In genomic region chr17:4893721-4894560, GRCh38 we compare ENCODE assay signal across 24 cellular contexts. TPM values are rescaled to one million over a fixed set of nuclear protein-coding genes. Genes with fewer than 3 reads are reported as not detected.
DNase-seq lines count a peak whose midpoint lies in the region; TF ChIP-seq lines count a peak whose summit lies in the region.
"Had no signal": no experiment of that assay in that cellular context is flagged by ENCODE, and none has a peak within 500 bp of the region (broad histone marks: within the 10 kb centered on the region; RNA-seq: fewer than 3 reads in every experiment).

No MANE protein-coding gene starts in this region.

- H3K4me1 ChIP-seq in osteoblast (ENCODE audit: insufficient read depth, low read length), result peaks cover 1% of the 10 kb centered on the region
- peaks cover 2% of the 10 kb centered on the region for H3K4me1 ChIP-seq in hepatocyte (ENCODE audit: insufficient read depth)

- H2AFZ ChIP-seq in osteoblast (ENCODE audit: low read length) (no peak overlapping the region), hepatocyte (no peak overlapping the region)

- H3K36me3 ChIP-seq in H7 (replicated peaks; ENCODE audit: control insufficient read depth, insufficient read depth, low read length) (peaks cover 28% of the 10 kb centered on the region), osteoblast (ENCODE audit: insufficient read depth, low read length) (peaks cover 50% of the 10 kb centered on the region), hepatocyte (replicated peaks; ENCODE audit: insufficient read depth, low read depth) (no peaks in the 10 kb centered on the region)

- H4K20me1 ChIP-seq in osteoblast (ENCODE audit: insufficient read depth, low read length), result peaks cover 5% of the 10 kb centered on the region
- H4K20me1 ChIP-seq in hepatocyte (ENCODE audit: insufficient read depth, poor library complexity, severe bottlenecking), result no peaks in the 10 kb centered on the region
- H4K20me1 ChIP-seq: BLaER1 had no signal

- H3K79me2 ChIP-seq in osteoblast (ENCODE audit: insufficient read depth, low read length), result no peaks in the 10 kb centered on the region
- no peaks in the 10 kb centered on the region for H3K79me2 ChIP-seq in hepatocyte

- H3K4me2 ChIP-seq in osteoblast (ENCODE audit: insufficient read depth, low read length), result no peak overlapping the region
- H3K4me2 ChIP-seq in hepatocyte, result no peak overlapping the region
- H3K4me2 ChIP-seq: BLaER1, KMS-11 had no signal

- H3K27ac ChIP-seq in osteoblast (ENCODE audit: low read depth, low read length), result no peak overlapping the region
- no peak overlapping the region for H3K27ac ChIP-seq in hepatocyte
- H3K27ac ChIP-seq: BLaER1, KMS-11, SK-N-MC had no signal

- WGBS in hepatocyte (ENCODE audit: low lambda C conversion rate, missing lambda C conversion rate), result 96% methylated on average over 31 of the region's 31 CpGs

- H3K4me3 ChIP-seq in H7 (ENCODE audit: insufficient read depth, low read depth, low read length) (no peak overlapping the region), osteoblast (ENCODE audit: insufficient read depth, low read length) (no peak overlapping the region), hepatocyte (no peak overlapping the region)
- H3K4me3 ChIP-seq: BLaER1, SK-N-MC had no signal

- peaks cover under 1% of the 10 kb centered on the region; the same call in 1 of the 2 replicates for H3K27me3 ChIP-seq in H7 (ENCODE audit: control insufficient read depth, insufficient read depth, low read length)
- H3K27me3 ChIP-seq in osteoblast (ENCODE audit: insufficient read depth, low read length), result no peaks in the 10 kb centered on the region
- no peaks in the 10 kb centered on the region for H3K27me3 ChIP-seq in hepatocyte

- H3K9me2 ChIP-seq in hepatocyte (replicated peaks; ENCODE audit: insufficient read depth), result no peaks in the 10 kb centered on the region

- DNase-seq in GM10266 (ENCODE audit: extremely low spot score) (peak; percentile 8), H7 (peak; percentile 44), epidermal melanocyte (ENCODE audit: insufficient read length, low spot score) (peak; percentile 2), osteoblast (ENCODE audit: insufficient read length, low spot score, missing footprints) (peak; percentile 58), foreskin melanocyte (no peak), hepatocyte (ENCODE audit: low spot score) (no peak), SIG-M5 (lab: John Stamatoyannopoulos, UW) (no peak)
- DNase-seq: ACHN; CD4-positive, alpha-beta T cell; COR-L47; DND-41; GOT3; IMR-90; NCI-H1092 treated with DMSO at 0.1 percent for 48 hours; NCI-H146; NCI-H2081; NCI-H2171 treated with DMSO at 0.1 percent for 48 hours; NCI-H446; NCI-H526; SHP77 had no signal

- no peaks in the 10 kb centered on the region for H3K9me3 ChIP-seq in osteoblast (ENCODE audit: low read depth, low read length)
- H3K9me3 ChIP-seq in hepatocyte (ENCODE audit: low read depth), result no peaks in the 10 kb centered on the region
- H3K9me3 ChIP-seq: BLaER1 had no signal

- TF ChIP-seq CTCF in GM10266 (IDR thresholded peaks at IDR 0.05; ENCODE audit: control insufficient read depth, insufficient read depth, low read depth, missing control alignments) (no peak), osteoblast (IDR thresholded peaks at IDR 0.05; ENCODE audit: extremely low read depth, low read depth, low read length) (no peak), hepatocyte (IDR thresholded peaks at IDR 0.05; ENCODE audit: poor library complexity) (no peak)

RNA-seq across cellular contexts. Expression of gene C17orf107, which starts 5.4 kb away (rescaled TPM):
- 7.6 and 7.8 TPM in 2 replicates for total RNA-seq in H7 (2014; rRNA removed; shearing (Covaris generic))
- total RNA-seq in osteoblast, result 4.0 and 5.3 TPM in 2 replicates
- 7.4 and 9.1 TPM in 2 replicates for total RNA-seq in hepatocyte
- 8.8 and 14.1 TPM in 2 replicates for polyA plus RNA-seq in hepatocyte

RNA-seq across cellular contexts. Expression of gene CHRNE, which starts 9.0 kb away (rescaled TPM):
- 0.67 and 0.69 TPM in 2 replicates for total RNA-seq in H7 (2014; rRNA removed; shearing (Covaris generic))
- total RNA-seq in osteoblast, result 1.4 and 1.8 TPM in 2 replicates
- total RNA-seq in hepatocyte, result 0.60 and 1.0 TPM in 2 replicates
- 0.83 and 1.2 TPM in 2 replicates for polyA plus RNA-seq in hepatocyte

RNA-seq across cellular contexts. Expression of gene GP1BA, which starts 38.1 kb away (rescaled TPM):
- not detected in 2 replicates for total RNA-seq in H7 (2014; rRNA removed; shearing (Covaris generic))
- not detected in 2 replicates for total RNA-seq in osteoblast
- not detected in 2 replicates for total RNA-seq in hepatocyte
- 0.06 TPM in 1 of 2 replicates, not detected in the other for polyA plus RNA-seq in hepatocyte
- total RNA-seq: CD4-positive, alpha-beta T cell; IMR-90; OCI-LY7 had no signal
- polyA plus RNA-seq: IMR-90 had no signal

RNA-seq across cellular contexts. Expression of gene SLC25A11, which starts 45.9 kb away (rescaled TPM):
- 143 and 169 TPM in 2 replicates for total RNA-seq in H7 (2014; rRNA removed; shearing (Covaris generic))
- 43.6 and 47.4 TPM in 2 replicates for total RNA-seq in osteoblast
- 42.9 and 59.5 TPM in 2 replicates for total RNA-seq in hepatocyte
- 78.7 and 84.8 TPM in 2 replicates for polyA plus RNA-seq in hepatocyte

RNA-seq across cellular contexts. Expression of gene RNF167, which starts 46.1 kb away (rescaled TPM):
- total RNA-seq in H7 (2014; rRNA removed; shearing (Covaris generic)), result 67.0 and 87.6 TPM in 2 replicates
- 25.3 and 26.5 TPM in 2 replicates for total RNA-seq in osteoblast
- total RNA-seq in hepatocyte, result 59.2 and 65.1 TPM in 2 replicates
- 66.5 and 75.3 TPM in 2 replicates for polyA plus RNA-seq in hepatocyte

Comparison
In these comparisons a context has a peak if more than half of its experiments do, and no peak if none do; other contexts are left out.
1. DNase-seq: peak in GM10266 (single experiment), H7 (single experiment), epidermal melanocyte (single experiment) and osteoblast (single experiment); none in foreskin melanocyte (single experiment), hepatocyte (single experiment) and SIG-M5 (single experiment).